ENCODE assay signal across 1 cellular context in the genomic region with DNA sequence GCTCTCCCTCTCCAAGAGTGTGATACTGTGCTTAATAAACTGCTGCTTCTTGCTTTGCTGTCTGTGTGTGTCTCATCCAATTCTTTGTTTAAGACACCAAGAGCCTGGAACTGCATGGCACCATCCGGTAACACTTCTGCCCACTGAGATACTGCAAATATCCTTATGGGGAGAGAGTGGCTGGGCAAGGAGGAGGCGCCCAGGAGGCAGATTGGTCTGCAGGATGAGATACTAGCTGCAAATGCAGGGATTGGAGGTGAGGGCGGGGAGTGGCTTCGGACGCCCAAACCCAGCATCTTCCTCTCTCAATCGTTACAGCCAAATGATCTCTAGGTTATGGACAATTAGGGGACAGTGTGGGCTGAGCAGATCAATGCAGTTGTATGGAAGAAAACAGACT.
TF ChIP-seq lines count a peak whose summit lies in the region.

No MANE protein-coding gene starts in this region.

TF ChIP-seq in H1, 55 proteins besides CTCF, POLR2A, EP300 and RAD21:
- no peak for TF ChIP-seq CTBP2 (IDR thresholded peaks at IDR 0.05; ENCODE audit: borderline replicate concordance, insufficient read depth, insufficient read length, low read length)
- TF ChIP-seq SUZ12 (IDR thresholded peaks at IDR 0.05; ENCODE audit: low read length) = no peak
- TF ChIP-seq CEBPB (IDR thresholded peaks at IDR 0.05; ENCODE audit: low read depth, low read length) = no peak
- no peak for TF ChIP-seq ZNF274 (IDR thresholded peaks at IDR 0.05; ENCODE audit: borderline replicate concordance, extremely low read depth, low read length)
- TF ChIP-seq TEAD4 (IDR thresholded peaks at IDR 0.05; ENCODE audit: low read depth, low read length) = no peak
- no peak for TF ChIP-seq SIN3A (conservative IDR thresholded peaks at IDR 0.05 in 1 of 2, IDR thresholded peaks at IDR 0.05 in 1 of 2; ENCODE audit: low read depth in 1 of 2, low read length in 2 of 2)
- no peak for TF ChIP-seq SP1 (IDR thresholded peaks at IDR 0.05; ENCODE audit: low read depth, low read length)
- no peak for TF ChIP-seq TBP (IDR thresholded peaks at IDR 0.05; ENCODE audit: low read depth, low read length)
- TF ChIP-seq RXRA (IDR thresholded peaks at IDR 0.05; ENCODE audit: insufficient read depth, low read depth, low read length) = no peak
- TF ChIP-seq, protein P1, sequence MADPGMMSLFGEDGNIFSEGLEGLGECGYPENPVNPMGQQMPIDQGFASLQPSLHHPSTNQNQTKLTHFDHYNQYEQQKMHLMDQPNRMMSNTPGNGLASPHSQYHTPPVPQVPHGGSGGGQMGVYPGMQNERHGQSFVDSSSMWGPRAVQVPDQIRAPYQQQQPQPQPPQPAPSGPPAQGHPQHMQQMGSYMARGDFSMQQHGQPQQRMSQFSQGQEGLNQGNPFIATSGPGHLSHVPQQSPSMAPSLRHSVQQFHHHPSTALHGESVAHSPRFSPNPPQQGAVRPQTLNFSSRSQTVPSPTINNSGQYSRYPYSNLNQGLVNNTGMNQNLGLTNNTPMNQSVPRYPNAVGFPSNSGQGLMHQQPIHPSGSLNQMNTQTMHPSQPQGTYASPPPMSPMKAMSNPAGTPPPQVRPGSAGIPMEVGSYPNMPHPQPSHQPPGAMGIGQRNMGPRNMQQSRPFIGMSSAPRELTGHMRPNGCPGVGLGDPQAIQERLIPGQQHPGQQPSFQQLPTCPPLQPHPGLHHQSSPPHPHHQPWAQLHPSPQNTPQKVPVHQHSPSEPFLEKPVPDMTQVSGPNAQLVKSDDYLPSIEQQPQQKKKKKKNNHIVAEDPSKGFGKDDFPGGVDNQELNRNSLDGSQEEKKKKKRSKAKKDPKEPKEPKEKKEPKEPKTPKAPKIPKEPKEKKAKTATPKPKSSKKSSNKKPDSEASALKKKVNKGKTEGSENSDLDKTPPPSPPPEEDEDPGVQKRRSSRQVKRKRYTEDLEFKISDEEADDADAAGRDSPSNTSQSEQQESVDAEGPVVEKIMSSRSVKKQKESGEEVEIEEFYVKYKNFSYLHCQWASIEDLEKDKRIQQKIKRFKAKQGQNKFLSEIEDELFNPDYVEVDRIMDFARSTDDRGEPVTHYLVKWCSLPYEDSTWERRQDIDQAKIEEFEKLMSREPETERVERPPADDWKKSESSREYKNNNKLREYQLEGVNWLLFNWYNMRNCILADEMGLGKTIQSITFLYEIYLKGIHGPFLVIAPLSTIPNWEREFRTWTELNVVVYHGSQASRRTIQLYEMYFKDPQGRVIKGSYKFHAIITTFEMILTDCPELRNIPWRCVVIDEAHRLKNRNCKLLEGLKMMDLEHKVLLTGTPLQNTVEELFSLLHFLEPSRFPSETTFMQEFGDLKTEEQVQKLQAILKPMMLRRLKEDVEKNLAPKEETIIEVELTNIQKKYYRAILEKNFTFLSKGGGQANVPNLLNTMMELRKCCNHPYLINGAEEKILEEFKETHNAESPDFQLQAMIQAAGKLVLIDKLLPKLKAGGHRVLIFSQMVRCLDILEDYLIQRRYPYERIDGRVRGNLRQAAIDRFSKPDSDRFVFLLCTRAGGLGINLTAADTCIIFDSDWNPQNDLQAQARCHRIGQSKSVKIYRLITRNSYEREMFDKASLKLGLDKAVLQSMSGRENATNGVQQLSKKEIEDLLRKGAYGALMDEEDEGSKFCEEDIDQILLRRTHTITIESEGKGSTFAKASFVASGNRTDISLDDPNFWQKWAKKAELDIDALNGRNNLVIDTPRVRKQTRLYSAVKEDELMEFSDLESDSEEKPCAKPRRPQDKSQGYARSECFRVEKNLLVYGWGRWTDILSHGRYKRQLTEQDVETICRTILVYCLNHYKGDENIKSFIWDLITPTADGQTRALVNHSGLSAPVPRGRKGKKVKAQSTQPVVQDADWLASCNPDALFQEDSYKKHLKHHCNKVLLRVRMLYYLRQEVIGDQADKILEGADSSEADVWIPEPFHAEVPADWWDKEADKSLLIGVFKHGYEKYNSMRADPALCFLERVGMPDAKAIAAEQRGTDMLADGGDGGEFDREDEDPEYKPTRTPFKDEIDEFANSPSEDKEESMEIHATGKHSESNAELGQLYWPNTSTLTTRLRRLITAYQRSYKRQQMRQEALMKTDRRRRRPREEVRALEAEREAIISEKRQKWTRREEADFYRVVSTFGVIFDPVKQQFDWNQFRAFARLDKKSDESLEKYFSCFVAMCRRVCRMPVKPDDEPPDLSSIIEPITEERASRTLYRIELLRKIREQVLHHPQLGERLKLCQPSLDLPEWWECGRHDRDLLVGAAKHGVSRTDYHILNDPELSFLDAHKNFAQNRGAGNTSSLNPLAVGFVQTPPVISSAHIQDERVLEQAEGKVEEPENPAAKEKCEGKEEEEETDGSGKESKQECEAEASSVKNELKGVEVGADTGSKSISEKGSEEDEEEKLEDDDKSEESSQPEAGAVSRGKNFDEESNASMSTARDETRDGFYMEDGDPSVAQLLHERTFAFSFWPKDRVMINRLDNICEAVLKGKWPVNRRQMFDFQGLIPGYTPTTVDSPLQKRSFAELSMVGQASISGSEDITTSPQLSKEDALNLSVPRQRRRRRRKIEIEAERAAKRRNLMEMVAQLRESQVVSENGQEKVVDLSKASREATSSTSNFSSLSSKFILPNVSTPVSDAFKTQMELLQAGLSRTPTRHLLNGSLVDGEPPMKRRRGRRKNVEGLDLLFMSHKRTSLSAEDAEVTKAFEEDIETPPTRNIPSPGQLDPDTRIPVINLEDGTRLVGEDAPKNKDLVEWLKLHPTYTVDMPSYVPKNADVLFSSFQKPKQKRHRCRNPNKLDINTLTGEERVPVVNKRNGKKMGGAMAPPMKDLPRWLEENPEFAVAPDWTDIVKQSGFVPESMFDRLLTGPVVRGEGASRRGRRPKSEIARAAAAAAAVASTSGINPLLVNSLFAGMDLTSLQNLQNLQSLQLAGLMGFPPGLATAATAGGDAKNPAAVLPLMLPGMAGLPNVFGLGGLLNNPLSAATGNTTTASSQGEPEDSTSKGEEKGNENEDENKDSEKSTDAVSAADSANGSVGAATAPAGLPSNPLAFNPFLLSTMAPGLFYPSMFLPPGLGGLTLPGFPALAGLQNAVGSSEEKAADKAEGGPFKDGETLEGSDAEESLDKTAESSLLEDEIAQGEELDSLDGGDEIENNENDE (IDR thresholded peaks at IDR 0.05; ENCODE audit: insufficient replicate concordance, low read length) = no peak
- no peak for TF ChIP-seq BRCA1 (IDR thresholded peaks at IDR 0.05; ENCODE audit: low read depth, low read length)
- TF ChIP-seq, protein P2, sequence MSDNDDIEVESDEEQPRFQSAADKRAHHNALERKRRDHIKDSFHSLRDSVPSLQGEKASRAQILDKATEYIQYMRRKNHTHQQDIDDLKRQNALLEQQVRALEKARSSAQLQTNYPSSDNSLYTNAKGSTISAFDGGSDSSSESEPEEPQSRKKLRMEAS (IDR thresholded peaks at IDR 0.05) = no peak
- TF ChIP-seq, protein P3, sequence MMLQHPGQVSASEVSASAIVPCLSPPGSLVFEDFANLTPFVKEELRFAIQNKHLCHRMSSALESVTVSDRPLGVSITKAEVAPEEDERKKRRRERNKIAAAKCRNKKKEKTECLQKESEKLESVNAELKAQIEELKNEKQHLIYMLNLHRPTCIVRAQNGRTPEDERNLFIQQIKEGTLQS (IDR thresholded peaks at IDR 0.05; ENCODE audit: insufficient read depth, low read depth, low read length) = no peak
- TF ChIP-seq, protein P4, sequence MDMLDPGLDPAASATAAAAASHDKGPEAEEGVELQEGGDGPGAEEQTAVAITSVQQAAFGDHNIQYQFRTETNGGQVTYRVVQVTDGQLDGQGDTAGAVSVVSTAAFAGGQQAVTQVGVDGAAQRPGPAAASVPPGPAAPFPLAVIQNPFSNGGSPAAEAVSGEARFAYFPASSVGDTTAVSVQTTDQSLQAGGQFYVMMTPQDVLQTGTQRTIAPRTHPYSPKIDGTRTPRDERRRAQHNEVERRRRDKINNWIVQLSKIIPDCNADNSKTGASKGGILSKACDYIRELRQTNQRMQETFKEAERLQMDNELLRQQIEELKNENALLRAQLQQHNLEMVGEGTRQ (IDR thresholded peaks at IDR 0.05; ENCODE audit: low read length) = no peak
